ENCODE assay signal across 20 cellular contexts in genomic region chr6:52981215-52981910, GRCh38. TPM values are rescaled to one million over a fixed set of nuclear protein-coding genes. Genes with fewer than 3 reads are reported as not detected.
DNase-seq lines count a peak whose midpoint lies in the region; ATAC-seq and TF ChIP-seq lines count a peak whose summit lies in the region.
"Had no signal": no experiment of that assay in that cellular context is flagged by ENCODE, and none has a peak within 500 bp of the region (broad histone marks: within the 10 kb centered on the region; RNA-seq: fewer than 3 reads in every experiment).

No MANE protein-coding gene starts in this region.

- intact Hi-C loops in activated CD4-positive, alpha-beta T cell treated with anti-CD3 and anti-CD28 coated beads, Interleukin-2, amount 10 ng/mL, durations not matched to agents 24 days and 14 days (cut with micrococcal nuclease) = loop anchor here (5.0 to 10.0 kb wide), 4 partner anchors 326 to 819 kb away; partner anchors contain the start of gene MCM3

- H3K4me1 ChIP-seq in SJCRH30 = peaks cover 7% of the 10 kb centered on the region; the same call in 1 of the 2 replicates

- ATAC-seq in stimulated activated naive CD8-positive, alpha-beta T cell treated with anti-CD3 and anti-CD28 coated beads, Interleukin-15, amount 100 ng/mL, for 72 hours = no peak
- ATAC-seq: HCT116 had no signal

- peaks cover 66% of the 10 kb centered on the region for H3K4me1 Mint-ChIP-seq in activated CD4-positive, alpha-beta T cell treated with anti-CD3 and anti-CD28 coated beads, Interleukin-2, amount 10 ng/mL, durations not matched to agents 24 days and 14 days
- H3K4me1 Mint-ChIP-seq in stimulated activated naive CD8-positive, alpha-beta T cell treated with anti-CD3 and anti-CD28 coated beads, Interleukin-15, Interleukin-2, amounts not matched to agents 100 ng/mL and 50 ng/mL, for 24 hours (ENCODE audit: low read depth) = peaks cover 77% of the 10 kb centered on the region
- H3K4me1 Mint-ChIP-seq in stimulated activated naive CD8-positive, alpha-beta T cell treated with anti-CD3 and anti-CD28 coated beads, Interleukin-15, amount 100 ng/mL, for 72 hours = peaks cover 75% of the 10 kb centered on the region

- H3K4me3 ChIP-seq in fibroblast of the aortic adventitia (ENCODE audit: low read depth, low read length) = no peak overlapping the region
- H3K4me3 ChIP-seq in SJCRH30 = no peak overlapping the region
- H3K4me3 ChIP-seq: MG63 had no signal

- no peak overlapping the region for H3K4me3 Mint-ChIP-seq in activated CD4-positive, alpha-beta T cell treated with anti-CD3 and anti-CD28 coated beads, Interleukin-2, amount 10 ng/mL, durations not matched to agents 24 days and 14 days
- no peak overlapping the region for H3K4me3 Mint-ChIP-seq in stimulated activated naive CD8-positive, alpha-beta T cell treated with anti-CD3 and anti-CD28 coated beads, Interleukin-15, Interleukin-2, amounts not matched to agents 100 ng/mL and 50 ng/mL, for 24 hours
- no peak overlapping the region for H3K4me3 Mint-ChIP-seq in stimulated activated naive CD8-positive, alpha-beta T cell treated with anti-CD3 and anti-CD28 coated beads, Interleukin-15, amount 100 ng/mL, for 72 hours
- H3K4me3 Mint-ChIP-seq: CD8-positive, alpha-beta memory T cell had no signal

- no peak for DNase-seq in activated CD4-positive, alpha-beta T cell treated with anti-CD3 and anti-CD28 coated beads, Interleukin-2, amount 10 ng/mL, durations not matched to agents 24 days and 14 days
- DNase-seq in activated CD4-positive, alpha-beta T cell treated with anti-CD3 and anti-CD28 coated beads for 48 hours = no peak
- DNase-seq in stimulated activated naive CD8-positive, alpha-beta T cell treated with anti-CD3 and anti-CD28 coated beads, Interleukin-15, amount 100 ng/mL, for 72 hours = no peak
- peak; percentile 11 for DNase-seq in fibroblast of the aortic adventitia (ENCODE audit: low read depth)
- DNase-seq in SJCRH30 = no peak
- no peak for DNase-seq in Kasumi-1 (lab: John Stamatoyannopoulos, UW)
- DNase-seq: Calu3; CD8-positive, alpha-beta memory T cell; DMS53; GDM1; MG63; NCI-H1417; NCI-H1694 treated with DMSO at 0.1 percent for 48 hours; NCI-H2081 treated with DMSO at 0.1 percent for 48 hours; NCI-H446 treated with DMSO at 0.1 percent for 48 hours; NCI-H526 treated with DMSO at 0.1 percent for 48 hours; Right ventricle myocardium superior had no signal

- H3K36me3 ChIP-seq in SJCRH30 = 0 out of 2 replicates have a peak, but pooled peaks cover 3% of the 10 kb centered on the region
- H3K36me3 ChIP-seq: MG63 had no signal

- no peaks in the 10 kb centered on the region for H3K27me3 Mint-ChIP-seq in activated CD4-positive, alpha-beta T cell treated with anti-CD3 and anti-CD28 coated beads, Interleukin-2, amount 10 ng/mL, durations not matched to agents 24 days and 14 days
- peaks cover 4% of the 10 kb centered on the region for H3K27me3 Mint-ChIP-seq in stimulated activated naive CD8-positive, alpha-beta T cell treated with anti-CD3 and anti-CD28 coated beads, Interleukin-15, Interleukin-2, amounts not matched to agents 100 ng/mL and 50 ng/mL, for 24 hours
- peaks cover 35% of the 10 kb centered on the region for H3K27me3 Mint-ChIP-seq in stimulated activated naive CD8-positive, alpha-beta T cell treated with anti-CD3 and anti-CD28 coated beads, Interleukin-15, amount 100 ng/mL, for 72 hours

- peaks cover 48% of the 10 kb centered on the region for H3K36me3 Mint-ChIP-seq in activated CD4-positive, alpha-beta T cell treated with anti-CD3 and anti-CD28 coated beads, Interleukin-2, amount 10 ng/mL, durations not matched to agents 24 days and 14 days (ENCODE audit: low read depth)
- peaks cover 22% of the 10 kb centered on the region for H3K36me3 Mint-ChIP-seq in stimulated activated naive CD8-positive, alpha-beta T cell treated with anti-CD3 and anti-CD28 coated beads, Interleukin-15, Interleukin-2, amounts not matched to agents 100 ng/mL and 50 ng/mL, for 24 hours (ENCODE audit: low read depth)

- H3K9me3 Mint-ChIP-seq in activated CD4-positive, alpha-beta T cell treated with anti-CD3 and anti-CD28 coated beads, Interleukin-2, amount 10 ng/mL, durations not matched to agents 24 days and 14 days = no peaks in the 10 kb centered on the region
- no peaks in the 10 kb centered on the region for H3K9me3 Mint-ChIP-seq in stimulated activated naive CD8-positive, alpha-beta T cell treated with anti-CD3 and anti-CD28 coated beads, Interleukin-15, Interleukin-2, amounts not matched to agents 100 ng/mL and 50 ng/mL, for 24 hours
- no peaks in the 10 kb centered on the region for H3K9me3 Mint-ChIP-seq in stimulated activated naive CD8-positive, alpha-beta T cell treated with anti-CD3 and anti-CD28 coated beads, Interleukin-15, amount 100 ng/mL, for 72 hours
- H3K9me3 Mint-ChIP-seq: CD8-positive, alpha-beta memory T cell had no signal

- H3K9me3 ChIP-seq in SJCRH30 (replicated peaks) = no peaks in the 10 kb centered on the region
- H3K9me3 ChIP-seq: MG63 had no signal

- H3K27ac ChIP-seq in SJCRH30 = no peak overlapping the region
- H3K27ac ChIP-seq: C4-2B had no signal

- H3K27ac Mint-ChIP-seq in activated CD4-positive, alpha-beta T cell treated with anti-CD3 and anti-CD28 coated beads, Interleukin-2, amount 10 ng/mL, durations not matched to agents 24 days and 14 days = peak overlapping the region; percentile 52
- H3K27ac Mint-ChIP-seq in stimulated activated naive CD8-positive, alpha-beta T cell treated with anti-CD3 and anti-CD28 coated beads, Interleukin-15, Interleukin-2, amounts not matched to agents 100 ng/mL and 50 ng/mL, for 24 hours = peak overlapping the region; percentile 73
- H3K27ac Mint-ChIP-seq in stimulated activated naive CD8-positive, alpha-beta T cell treated with anti-CD3 and anti-CD28 coated beads, Interleukin-15, amount 100 ng/mL, for 72 hours = no peak overlapping the region
- H3K27ac Mint-ChIP-seq: CD8-positive, alpha-beta memory T cell had no signal

- no peaks in the 10 kb centered on the region for H3K27me3 ChIP-seq in SJCRH30
- H3K27me3 ChIP-seq: MG63 had no signal

- no peak for TF ChIP-seq CTCF in fibroblast of the aortic adventitia (IDR thresholded peaks at IDR 0.05; ENCODE audit: insufficient read depth, low read length)

RNA-seq across cellular contexts. Expression of gene GSTA4, which starts 13.7 kb away (rescaled TPM):
- 28.7 and 32.1 TPM in 2 replicates for total RNA-seq in activated CD4-positive, alpha-beta T cell treated with anti-CD3 and anti-CD28 coated beads, Interleukin-2, amount 10 ng/mL, durations not matched to agents 24 days and 14 days
- 46.3 and 89.6 TPM in 2 replicates for total RNA-seq in fibroblast of the aortic adventitia (ENCODE audit: low replicate concordance)
- 28.9 and 29.7 TPM in 2 replicates for total RNA-seq in SJCRH30 (2014; rRNA removed; shearing (Covaris generic))

Comparison
In these comparisons a context has a peak if more than half of its experiments do, and no peak if none do; other contexts are left out.
1. H3K27ac Mint-ChIP-seq: peak in activated CD4-positive, alpha-beta T cell treated with anti-CD3 and anti-CD28 coated beads, Interleukin-2, amount 10 ng/mL, durations not matched to agents 24 days and 14 days (single experiment) and stimulated activated naive CD8-positive, alpha-beta T cell treated with anti-CD3 and anti-CD28 coated beads, Interleukin-15, Interleukin-2, amounts not matched to agents 100 ng/mL and 50 ng/mL, for 24 hours (single experiment); none in stimulated activated naive CD8-positive, alpha-beta T cell treated with anti-CD3 and anti-CD28 coated beads, Interleukin-15, amount 100 ng/mL, for 72 hours (0 of 2).